ENCODE assay signal across 10 cellular contexts in the genomic region with DNA sequence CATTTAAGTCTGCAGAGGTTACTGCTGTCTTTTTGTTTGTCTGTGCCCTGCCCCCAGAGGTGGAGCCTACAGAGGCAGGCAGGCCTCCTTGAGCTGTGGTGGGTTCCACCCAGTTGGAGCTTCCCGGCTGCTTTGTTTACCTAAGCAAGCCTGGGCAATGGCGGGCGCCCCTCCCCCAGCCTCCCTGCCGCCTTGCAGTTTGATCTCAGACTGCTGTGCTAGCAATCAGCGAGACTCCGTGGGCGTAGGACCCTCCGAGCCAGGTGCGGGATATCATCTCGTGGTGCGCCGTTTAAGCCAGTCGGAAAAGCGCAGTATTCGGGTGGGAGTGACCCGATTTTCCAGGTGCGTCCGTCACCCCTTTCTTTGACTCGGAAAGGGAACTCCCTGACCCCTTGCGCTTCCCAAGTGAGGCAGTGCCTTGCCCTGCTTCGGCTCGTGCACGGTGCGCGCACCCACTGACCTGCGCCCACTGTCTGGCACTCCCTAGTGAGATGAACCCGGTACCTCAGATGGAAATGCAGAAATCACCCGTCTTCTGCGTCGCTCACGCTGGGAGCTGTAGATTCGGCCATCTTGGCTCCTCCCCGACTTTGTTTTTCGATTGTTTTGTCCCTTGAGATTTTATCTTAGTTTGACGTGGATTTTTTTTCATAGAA. TPM values are rescaled to one million over a fixed set of nuclear protein-coding genes. Genes with fewer than 3 reads are reported as not detected.
DNase-seq lines count a peak whose midpoint lies in the region; ATAC-seq, FAIRE-seq and TF ChIP-seq lines count a peak whose summit lies in the region.
"Not testable (repeated sequence)": the region's sequence is repeated elsewhere in the genome, so short reads cannot be mapped to it uniquely, and the experiment has no call there.
"Had no signal": no experiment of that assay in that cellular context is flagged by ENCODE, and none has a peak within 500 bp of the region (broad histone marks: within the 10 kb centered on the region; RNA-seq: fewer than 3 reads in every experiment).

No MANE protein-coding gene starts in this region.

- not testable (repeated sequence) for FAIRE-seq in H1 (lab: Jason Lieb, UNC)

- not testable (repeated sequence) for H3K27me3 ChIP-seq in CD4-positive, alpha-beta T cell (ENCODE audit: control insufficient read depth, insufficient read depth, low read length); HUES48 (ENCODE audit: control insufficient read depth, insufficient read depth, low read length); H1 (replicated peaks in 1 of 4; ENCODE audit: control insufficient read depth in 3 of 4, extremely low read depth in 1 of 4, insufficient read depth in 3 of 4, low read length in 3 of 4); iPS-20b (ENCODE audit: insufficient read depth, low read length); neuronal stem cell (ENCODE audit: control insufficient read depth in 3 of 3, insufficient read depth in 3 of 3, low read depth in 1 of 3, low read length in 3 of 3)

- TF ChIP-seq POLR2A in H1 (IDR thresholded peaks at IDR 0.05; ENCODE audit: control extremely low read depth in 1 of 2, low read depth in 2 of 2, low read length in 2 of 2), result not testable (repeated sequence)

- not testable (repeated sequence) for H3K36me3 Mint-ChIP-seq in CD4-positive, alpha-beta T cell (ENCODE audit: low read depth); activated CD4-positive, alpha-beta T cell treated with anti-CD3 and anti-CD28 coated beads, Interleukin-2, amount 10 ng/mL, durations not matched to agents 7 days and 5 days (ENCODE audit: low read depth)

- not testable (repeated sequence) for H2BK5ac ChIP-seq in H1 (ENCODE audit: low read depth, low read length); neuronal stem cell (ENCODE audit: low read length)

- CTCF ChIA-PET in CD4-positive, alpha-beta T cell (lab: Charles Lee); activated CD4-positive, alpha-beta T cell treated with anti-CD3 and anti-CD28 coated beads, Interleukin-2, amount 10 ng/mL, durations not matched to agents 7 days and 5 days (lab: Charles Lee); H1 (lab: Charles Lee; ENCODE audit: partially characterized antibody): not testable (repeated sequence)

- H2BK120ac ChIP-seq in H1 (replicated peaks; ENCODE audit: low read depth, low read length); neuronal stem cell (ENCODE audit: low read depth, low read length): not testable (repeated sequence)

- not testable (repeated sequence) for H3K23ac ChIP-seq in H1 (ENCODE audit: insufficient read length); neuronal stem cell (ENCODE audit: low read depth, low read length, poor library complexity)

- H3K36me3 ChIP-seq in HUES48 (ENCODE audit: control insufficient read depth, insufficient read depth, low read length); H1 (ENCODE audit: control insufficient read depth in 2 of 4, insufficient read depth in 4 of 4, low read length in 3 of 4); iPS-20b (ENCODE audit: insufficient read depth, low read depth, low read length); neuronal stem cell (replicated peaks in 1 of 2; ENCODE audit: control insufficient read depth in 2 of 2, insufficient read depth in 2 of 2, low read length in 2 of 2): not testable (repeated sequence)

- not testable (repeated sequence) for TF ChIP-seq RAD21 in H1 (IDR thresholded peaks at IDR 0.05 in 1 of 2, conservative IDR thresholded peaks at IDR 0.05 in 1 of 2; ENCODE audit: low read depth in 2 of 2, low read length in 2 of 2)

- H3K4ac ChIP-seq in H1 (replicated peaks; ENCODE audit: insufficient read length, low read depth, low read length); neuronal stem cell (ENCODE audit: low read length): not testable (repeated sequence)

- not testable (repeated sequence) for H3K9me3 Mint-ChIP-seq in CD4-positive, alpha-beta T cell; activated CD4-positive, alpha-beta T cell treated with anti-CD3 and anti-CD28 coated beads, Interleukin-2, amount 10 ng/mL, durations not matched to agents 7 days and 5 days

- H4K20me1 ChIP-seq in H1 (replicated peaks in 1 of 2; ENCODE audit: control insufficient read depth in 1 of 2, insufficient read depth in 2 of 2, low read length in 2 of 2), result not testable (repeated sequence)

- ATAC-seq in CD4-positive, alpha-beta T cell (ENCODE audit: poor library complexity), result not testable (repeated sequence)

- H3K18ac ChIP-seq in H1 (ENCODE audit: extremely low read depth, low read length); neuronal stem cell (ENCODE audit: low read length): not testable (repeated sequence)

- H3K4me3 ChIP-seq in HUES48 (ENCODE audit: low read depth, low read length) (peak overlapping the region; percentile 57), H1 (ENCODE audit: extremely low read depth in 1 of 4, insufficient read depth in 2 of 4, low read depth in 3 of 4, low read length in 4 of 4) (peak overlapping the region in 2 of 4 experiments; percentile 37 to 57; a peak in 4 of 8 replicates), iPS-20b (ENCODE audit: low read length) (peak overlapping the region; percentile 65), neuronal stem cell (ENCODE audit: low read length in 2 of 2) (peak overlapping the region in 1 of 2 donors; percentile 50)

- H3K4me3 Mint-ChIP-seq in CD4-positive, alpha-beta T cell, result peak overlapping the region; percentile 22
- peak overlapping the region; percentile 17 for H3K4me3 Mint-ChIP-seq in activated CD4-positive, alpha-beta T cell treated with anti-CD3 and anti-CD28 coated beads, Interleukin-2, amount 10 ng/mL, durations not matched to agents 7 days and 5 days

- H3K9ac ChIP-seq in HUES48 (ENCODE audit: low read depth, low read length), result peak overlapping the region; percentile 35; the same call in 1 of the 2 replicates
- H3K9ac ChIP-seq in H1 (replicated peaks in 1 of 4; ENCODE audit: extremely low read depth in 1 of 4, low read depth in 3 of 4, low read length in 3 of 4), result peak overlapping the region in 2 of 4 experiments; percentile 43 to 67; a peak in 3 of 7 replicates
- peak overlapping the region; percentile 46; the same call in 1 of the 2 replicates for H3K9ac ChIP-seq in iPS-20b (ENCODE audit: low read depth, low read length)
- H3K9ac ChIP-seq in neuronal stem cell (ENCODE audit: low read depth, low read length, poor library complexity), result not testable (repeated sequence)

- not testable (repeated sequence) for H3K23me2 ChIP-seq in H1 (ENCODE audit: low read depth, low read length)

- not testable (repeated sequence) for H3K9me3 ChIP-seq in CD4-positive, alpha-beta T cell (ENCODE audit: control insufficient read depth, low read length); HUES48 (ENCODE audit: control insufficient read depth, insufficient read depth, low read length); H1 (ENCODE audit: insufficient read depth in 2 of 2, low read depth in 1 of 2, low read length in 1 of 2); iPS-20b (ENCODE audit: insufficient read depth, low read depth, low read length); neuronal stem cell (replicated peaks in 1 of 2; ENCODE audit: control insufficient read depth in 2 of 2, insufficient read depth in 1 of 2, low read depth in 1 of 2, low read length in 2 of 2)

- not testable (repeated sequence) for H4K91ac ChIP-seq in H1 (replicated peaks; ENCODE audit: insufficient read length, low read length); neuronal stem cell (ENCODE audit: low read depth, low read length, poor library complexity)

- H3K56ac ChIP-seq in H1 (replicated peaks; ENCODE audit: insufficient read length, low read depth, low read length), result not testable (repeated sequence)

- H2BK15ac ChIP-seq in H1 (ENCODE audit: low read length); neuronal stem cell (ENCODE audit: low read length): not testable (repeated sequence)

- H3K27ac ChIP-seq in CD4-positive, alpha-beta T cell (ENCODE audit: low read depth, low read length); HUES48 (ENCODE audit: low read depth, low read length); H1 (ENCODE audit: low read depth, low read length); iPS-20b (ENCODE audit: low read length); neuronal stem cell (replicated peaks; ENCODE audit: low read length): not testable (repeated sequence)

- H2AK5ac ChIP-seq in H1 (ENCODE audit: low read depth, low read length); neuronal stem cell (ENCODE audit: low read depth, low read length): not testable (repeated sequence)

- not testable (repeated sequence) for TF ChIP-seq CTCF in CD4-positive, alpha-beta T cell (IDR thresholded peaks at IDR 0.05); H1 (IDR thresholded peaks at IDR 0.05; ENCODE audit: control extremely low read depth in 1 of 3, insufficient read depth in 1 of 3, low read depth in 1 of 3, low read length in 3 of 3)

- H3K27ac Mint-ChIP-seq in CD4-positive, alpha-beta T cell, result not testable (repeated sequence)
- H3K27ac Mint-ChIP-seq in activated CD4-positive, alpha-beta T cell treated with anti-CD3 and anti-CD28 coated beads, Interleukin-2, amount 10 ng/mL, durations not matched to agents 7 days and 5 days, result peak overlapping the region; percentile 17

- intact Hi-C loops in CD4-positive, alpha-beta T cell (cut with DNase I, micrococcal nuclease), result not testable (repeated sequence)

- H4K5ac ChIP-seq in H1 (ENCODE audit: insufficient read length, low read depth, low read length), result not testable (repeated sequence)

- H4K8ac ChIP-seq in H1 (ENCODE audit: extremely low read depth, insufficient read depth, low read length); neuronal stem cell (ENCODE audit: low read depth, low read length): not testable (repeated sequence)

- not testable (repeated sequence) for H3K79me1 ChIP-seq in H1 (ENCODE audit: low read depth, low read length); neuronal stem cell (ENCODE audit: low read depth, low read length)

- H3K4me2 ChIP-seq in H1 (ENCODE audit: insufficient read depth in 1 of 2, low read depth in 2 of 2, low read length in 2 of 2), result peak overlapping the region in 1 of 2 experiments; percentile 54; a peak in 2 of 4 replicates
- not testable (repeated sequence) for H3K4me2 ChIP-seq in neuronal stem cell (ENCODE audit: insufficient read depth, low read length, poor library complexity, severe bottlenecking)

- not testable (repeated sequence) for H3K14ac ChIP-seq in H1 (ENCODE audit: insufficient read length); neuronal stem cell (ENCODE audit: low read length)

- H2BK20ac ChIP-seq in H1 (ENCODE audit: low read length), result not testable (repeated sequence)

- POLR2A ChIA-PET in CD4-positive, alpha-beta T cell (lab: Charles Lee); activated CD4-positive, alpha-beta T cell treated with anti-CD3 and anti-CD28 coated beads, Interleukin-2, amount 10 ng/mL, durations not matched to agents 7 days and 5 days (lab: Charles Lee): not testable (repeated sequence)
- POLR2A ChIA-PET in H1 (lab: Charles Lee; ENCODE audit: partially characterized antibody), result interaction anchor here (0.8 to 1.6 kb wide), 3 partner anchors 11 to 274 kb away, joined by 3 to 4 read pairs (median 3); partner anchors contain the start of gene ZNF691

- not testable (repeated sequence) for TF ChIP-seq EP300 in H1 (IDR thresholded peaks at IDR 0.05; ENCODE audit: borderline replicate concordance in 1 of 2, low read depth in 2 of 2, low read length in 2 of 2)

- H3K79me2 ChIP-seq in H1 (ENCODE audit: control insufficient read depth in 1 of 2, insufficient read depth in 2 of 2, low read length in 2 of 2), result not testable (repeated sequence)

- not testable (repeated sequence) for H3K4me1 Mint-ChIP-seq in CD4-positive, alpha-beta T cell (ENCODE audit: low read depth); activated CD4-positive, alpha-beta T cell treated with anti-CD3 and anti-CD28 coated beads, Interleukin-2, amount 10 ng/mL, durations not matched to agents 7 days and 5 days

- H2AFZ ChIP-seq in H1 (ENCODE audit: low read length), result not testable (repeated sequence)
- peak overlapping the region; percentile 75 for H2AFZ ChIP-seq in neuronal stem cell (ENCODE audit: low read length)

- 82% methylated on average over 24 of the region's 35 CpGs; no CpG with 5 or more reads in 1 of the 2 experiments for WGBS in H1 (ENCODE audit: extremely low coverage in 1 of 2, insufficient coverage in 1 of 2, insufficient read length in 1 of 2, insufficient replicate concordance in 2 of 2, low coverage in 1 of 2, low lambda C conversion rate in 2 of 2, missing lambda C conversion rate in 1 of 2), 2 experiments
- WGBS in neuronal stem cell (ENCODE audit: extremely low coverage in 2 of 2, insufficient read length in 2 of 2, insufficient replicate concordance in 1 of 2), 2 donors, result no CpG with 5 or more reads among the region's 35 CpGs

- not testable (repeated sequence) for H2BK12ac ChIP-seq in H1 (ENCODE audit: low read depth, low read length); neuronal stem cell (ENCODE audit: low read length)

- H3K27me3 Mint-ChIP-seq in CD4-positive, alpha-beta T cell, result peaks cover 22% of the 10 kb centered on the region
- not testable (repeated sequence) for H3K27me3 Mint-ChIP-seq in activated CD4-positive, alpha-beta T cell treated with anti-CD3 and anti-CD28 coated beads, Interleukin-2, amount 10 ng/mL, durations not matched to agents 7 days and 5 days

- not testable (repeated sequence) for DNase-seq in CD4-positive, alpha-beta T cell; activated CD4-positive, alpha-beta T cell treated with anti-CD3 and anti-CD28 coated beads, Interleukin-2, amount 10 ng/mL, durations not matched to agents 7 days and 5 days; neuronal stem cell (ENCODE audit: low spot score)
- DNase-seq in NCI-H2029 (lab: John Stamatoyannopoulos, UW), result peak; percentile 37
- peak; percentile 98 for DNase-seq in NCI-H748 treated with DMSO at 0.1 percent for 48 hours (lab: John Stamatoyannopoulos, UW)
- peak in 1 of 2 experiments; percentile 57 for DNase-seq in H1 (ENCODE audit: low read depth in 1 of 2, low spot score in 2 of 2)

- not testable (repeated sequence) for H3K4me1 ChIP-seq in HUES48 (ENCODE audit: control insufficient read depth, insufficient read depth, low read length); H1 (replicated peaks in 1 of 4; ENCODE audit: control insufficient read depth in 3 of 4, insufficient read depth in 4 of 4, low read length in 3 of 4); iPS-20b (ENCODE audit: insufficient read depth, low read length); neuronal stem cell (ENCODE audit: control insufficient read depth in 2 of 2, insufficient read depth in 1 of 2, low read depth in 1 of 2, low read length in 2 of 2)

RNA-seq across cellular contexts. Expression of gene EBNA1BP2, which starts 52.0 kb away (rescaled TPM):
- 10 to 100 TPM; 14.8 to 15.1 TPM for total RNA-seq in CD4-positive, alpha-beta T cell
- total RNA-seq in activated CD4-positive, alpha-beta T cell treated with anti-CD3 and anti-CD28 coated beads, Interleukin-2, amount 10 ng/mL, durations not matched to agents 7 days and 5 days, result 10 to 100 TPM; 40.5 to 45.8 TPM
- 102 and 104 TPM in 2 replicates for total RNA-seq in H1 (2021; fragmentation: NEBNext Ultra II Directional; extraction: Animal tissue kit (Norgen Biotek cat#: 25700))
- polyA plus RNA-seq in H1 (2011; rRNA removed), result 31.0 and 46.0 TPM in 2 replicates
- 66.3 TPM for polyA plus RNA-seq in H1 (2011; cell fraction: cytosol; rRNA removed)
- 60.5 TPM for polyA plus RNA-seq in H1 (2011; cell fraction: nucleus; rRNA removed)
- polyA plus RNA-seq in H1 (2012, experiment 1 of 2), result 105 to 125 TPM (median 112 TPM) in 4 replicates
- 34.5 TPM for polyA plus RNA-seq in H1 (2012, experiment 2 of 2)
- 128 TPM for polyA plus RNA-seq in H1 (2013, experiment 1 of 2)
- polyA plus RNA-seq in H1 (2013, experiment 2 of 2), result 128 TPM
- polyA minus RNA-seq in H1 (2011; rRNA and poly(A)+ RNA removed), result 25.7 and 31.5 TPM in 2 replicates
- 28.8 TPM for polyA minus RNA-seq in H1 (2011; cell fraction: cytosol; rRNA and poly(A)+ RNA removed)
- polyA minus RNA-seq in H1 (2011; cell fraction: nucleus; rRNA and poly(A)+ RNA removed), result 31.6 TPM
- polyA plus RNA-seq in neuronal stem cell (2013, experiment 1 of 2), result 50.5 TPM
- polyA plus RNA-seq in neuronal stem cell (2013, experiment 2 of 2), result 50.6 TPM

RNA-seq across cellular contexts. Expression of gene CFAP57, which starts 52.1 kb away (rescaled TPM):
- not detected for total RNA-seq in CD4-positive, alpha-beta T cell
- total RNA-seq in activated CD4-positive, alpha-beta T cell treated with anti-CD3 and anti-CD28 coated beads, Interleukin-2, amount 10 ng/mL, durations not matched to agents 7 days and 5 days, result not detected
- total RNA-seq in H1 (2021; fragmentation: NEBNext Ultra II Directional; extraction: Animal tissue kit (Norgen Biotek cat#: 25700)), result 0.23 and 0.80 TPM in 2 replicates
- polyA plus RNA-seq in H1 (2011; rRNA removed), result 0.20 and 0.36 TPM in 2 replicates
- 0.21 TPM for polyA plus RNA-seq in H1 (2011; cell fraction: cytosol; rRNA removed)
- 0.46 TPM for polyA plus RNA-seq in H1 (2011; cell fraction: nucleus; rRNA removed)
- polyA plus RNA-seq in H1 (2012, experiment 1 of 2), result 0.16 to 1.2 TPM (median 0.36 TPM) in 4 replicates
- not detected for polyA plus RNA-seq in H1 (2012, experiment 2 of 2)
- 0.14 TPM for polyA plus RNA-seq in H1 (2013, experiment 1 of 2)
- polyA plus RNA-seq in H1 (2013, experiment 2 of 2), result 0.13 TPM
- polyA minus RNA-seq in H1 (2011; rRNA and poly(A)+ RNA removed), result 0.38 and 0.39 TPM in 2 replicates
- polyA minus RNA-seq in H1 (2011; cell fraction: cytosol; rRNA and poly(A)+ RNA removed), result not detected
- polyA minus RNA-seq in H1 (2011; cell fraction: nucleus; rRNA and poly(A)+ RNA removed), result 1.5 TPM
- 0.66 TPM for polyA plus RNA-seq in neuronal stem cell (2013, experiment 1 of 2)
- polyA plus RNA-seq in neuronal stem cell (2013, experiment 2 of 2), result 0.47 TPM
- total RNA-seq: CD4-positive, alpha-beta memory T cell; vagina had no signal
